Comparison of ENCODE assay signal across 20 cellular contexts in genomic region chr2:165536861-165537499, GRCh38.
"Had no signal": no experiment of that assay in that cellular context is flagged by ENCODE, and none has a peak within 500 bp of the region (broad histone marks: within the 10 kb centered on the region; RNA-seq: fewer than 3 reads in every experiment).

No MANE protein-coding gene starts in this region.

- DNase-seq: activated CD4-positive, alpha-beta T cell treated with anti-CD3 and anti-CD28 coated beads, Interleukin-2, amount 10 ng/mL, durations not matched to agents 24 days and 14 days; activated CD4-positive, CD25-positive, alpha-beta regulatory T cell; activated CD8-positive, alpha-beta memory T cell treated with anti-CD3 and anti-CD28 coated beads, Interleukin-2, amount 50 U/mL, for 4 hours; activated CD8-positive, alpha-beta T cell treated with anti-CD3 and anti-CD28 coated beads, Interleukin-2, amount 10 ng/mL, durations not matched to agents 7 days and 5 days; activated gamma-delta T cell; activated T-cell treated with anti-CD3 and anti-CD28 coated beads, Interleukin-2, amount 50 U/mL, for 48 hours; head of caudate nucleus; immature natural killer cell; mesendoderm; right cardiac atrium; small intestine; stimulated activated CD4-positive, alpha-beta T cell treated with anti-CD3 and anti-CD28 coated beads, Interleukin-4, amount 100 ng/mL, for 24 hours; stimulated activated naive CD4-positive, alpha-beta T cell; transverse colon had no signal

- H3K27ac Mint-ChIP-seq: activated CD4-positive, alpha-beta T cell treated with anti-CD3 and anti-CD28 coated beads, Interleukin-2, amount 10 ng/mL, durations not matched to agents 24 days and 14 days; activated CD8-positive, alpha-beta T cell treated with anti-CD3 and anti-CD28 coated beads, Interleukin-2, amount 10 ng/mL, durations not matched to agents 7 days and 5 days; activated naive CD4-positive, alpha-beta T cell treated with anti-CD3 and anti-CD28 coated beads, Interleukin-2, amount 50 U/mL, for 72 hours; immature natural killer cell; natural killer cell treated with Interleukin-12 subunit alpha and Interleukin-12 subunit beta and Interleukin-15 and Interleukin-18, amount 100 ng/mL, for 72 hours; T-helper 1 cell treated with Interleukin-12 subunit alpha and Interleukin-12 subunit beta and Interleukin-4 antibody, amounts not matched to agents 30 μg/mL and 1 μg/mL, for 36 hours had no signal

- H3K27me3 Mint-ChIP-seq: activated CD4-positive, alpha-beta T cell treated with anti-CD3 and anti-CD28 coated beads, Interleukin-2, amount 10 ng/mL, durations not matched to agents 24 days and 14 days had no signal

- H3K9me3 ChIP-seq: esophagus muscularis mucosa, prostate gland, transverse colon had no signal

- H3K4me1 Mint-ChIP-seq: activated CD4-positive, alpha-beta T cell treated with anti-CD3 and anti-CD28 coated beads, Interleukin-2, amount 10 ng/mL, durations not matched to agents 24 days and 14 days; immature natural killer cell had no signal

- H3K36me3 Mint-ChIP-seq: activated naive CD4-positive, alpha-beta T cell treated with anti-CD3 and anti-CD28 coated beads, Interleukin-2, amount 50 U/mL, for 72 hours; immature natural killer cell; natural killer cell treated with Interleukin-12 subunit alpha and Interleukin-12 subunit beta and Interleukin-15 and Interleukin-18, amount 100 ng/mL, for 72 hours had no signal

- H3K27me3 ChIP-seq: cardiac muscle cell, esophagus muscularis mucosa, transverse colon had no signal

- H3K27ac ChIP-seq: cardiac muscle cell, esophagus muscularis mucosa, prostate gland, transverse colon had no signal

- H3K4me3 Mint-ChIP-seq: activated CD4-positive, alpha-beta T cell treated with anti-CD3 and anti-CD28 coated beads, Interleukin-2, amount 10 ng/mL, durations not matched to agents 24 days and 14 days; activated CD8-positive, alpha-beta T cell treated with anti-CD3 and anti-CD28 coated beads, Interleukin-2, amount 10 ng/mL, durations not matched to agents 7 days and 5 days; immature natural killer cell; natural killer cell treated with Interleukin-12 subunit alpha and Interleukin-12 subunit beta and Interleukin-15 and Interleukin-18, amount 100 ng/mL, for 72 hours; T-helper 1 cell treated with Interleukin-12 subunit alpha and Interleukin-12 subunit beta and Interleukin-4 antibody, amounts not matched to agents 30 μg/mL and 1 μg/mL, for 36 hours had no signal

- ATAC-seq: activated CD8-positive, alpha-beta T cell treated with anti-CD3 and anti-CD28 coated beads, Interleukin-2, amount 10 ng/mL, durations not matched to agents 7 days and 5 days; activated naive CD4-positive, alpha-beta T cell treated with anti-CD3 and anti-CD28 coated beads, Interleukin-2, amount 50 U/mL, for 72 hours; natural killer cell treated with Interleukin-12 subunit alpha and Interleukin-12 subunit beta and Interleukin-15 and Interleukin-18, amount 100 ng/mL, for 72 hours; right cardiac atrium had no signal

- H3K4me3 ChIP-seq: cardiac muscle cell, esophagus muscularis mucosa, prostate gland, transverse colon had no signal

- H3K36me3 ChIP-seq: cardiac muscle cell, esophagus muscularis mucosa, prostate gland, transverse colon had no signal

- H3K9me3 Mint-ChIP-seq: activated CD4-positive, alpha-beta T cell treated with anti-CD3 and anti-CD28 coated beads, Interleukin-2, amount 10 ng/mL, durations not matched to agents 24 days and 14 days; activated naive CD4-positive, alpha-beta T cell treated with anti-CD3 and anti-CD28 coated beads, Interleukin-2, amount 50 U/mL, for 72 hours; natural killer cell treated with Interleukin-12 subunit alpha and Interleukin-12 subunit beta and Interleukin-15 and Interleukin-18, amount 100 ng/mL, for 72 hours; T-helper 1 cell treated with Interleukin-12 subunit alpha and Interleukin-12 subunit beta and Interleukin-4 antibody, amounts not matched to agents 30 μg/mL and 1 μg/mL, for 36 hours had no signal
